Comparison of ENCODE assay signal across 11 cellular contexts in the genomic region with DNA sequence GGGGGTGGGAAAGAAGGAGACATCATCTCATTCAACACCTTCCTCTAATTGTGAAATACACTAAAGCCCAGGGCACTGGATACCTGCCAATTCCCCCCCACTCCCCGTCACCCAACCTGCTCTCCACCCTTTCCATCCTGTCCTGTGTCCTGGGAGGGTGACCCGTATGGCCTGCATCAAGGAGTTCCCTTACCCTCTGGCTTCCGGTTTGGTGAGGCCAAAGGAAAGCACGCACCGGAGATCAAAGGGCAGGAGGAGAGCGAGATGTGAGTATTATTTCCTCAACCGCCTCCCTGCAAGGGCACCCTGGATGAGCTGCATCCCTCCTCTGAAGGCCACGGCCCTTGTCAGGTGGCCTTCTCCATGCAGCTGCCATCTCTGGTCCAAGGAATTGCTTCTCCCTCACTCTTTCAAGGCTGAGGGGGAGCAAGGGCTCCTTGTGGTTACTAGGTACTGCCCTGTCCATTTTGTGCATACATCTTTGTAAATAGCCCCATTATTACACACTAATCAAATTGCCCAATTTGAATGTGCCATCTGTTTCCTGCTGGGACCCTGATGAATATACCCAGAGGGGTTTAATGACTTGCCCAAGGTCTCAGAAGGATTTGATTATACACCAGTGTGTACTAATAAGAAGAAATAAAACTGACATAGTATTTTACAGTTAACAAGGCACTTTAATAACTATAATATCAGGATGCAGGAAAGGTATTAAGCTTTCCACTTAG.
DNase-seq lines count a peak whose midpoint lies in the region; ATAC-seq and TF ChIP-seq lines count a peak whose summit lies in the region.
"Had no signal": no experiment of that assay in that cellular context is flagged by ENCODE, and none has a peak within 500 bp of the region (broad histone marks: within the 10 kb centered on the region; RNA-seq: fewer than 3 reads in every experiment).

No MANE protein-coding gene starts in this region.

- H3K27me3 ChIP-seq in endodermal cell (ENCODE audit: control insufficient read depth, insufficient read depth, low read length, poor library complexity, severe bottlenecking) (no peaks in the 10 kb centered on the region), HAP-1 (ENCODE audit: low read depth) (no peaks in the 10 kb centered on the region)

- H3K9me3 Mint-ChIP-seq in endodermal cell, result no peaks in the 10 kb centered on the region
- H3K9me3 Mint-ChIP-seq in stimulated activated effector memory CD8-positive, alpha-beta T cell treated with anti-CD3 and anti-CD28 coated beads, Interleukin-12 subunit alpha, Interleukin-12 subunit beta, amount 100 ng/mL, for 72 hours, result no peaks in the 10 kb centered on the region
- H3K9me3 Mint-ChIP-seq: WTC11 had no signal

- peak overlapping the region; percentile 59 for H3K27ac ChIP-seq in endodermal cell (ENCODE audit: low read depth, low read length)
- H3K27ac ChIP-seq: 22Rv1 had no signal

- TF ChIP-seq CTCF in endodermal cell (conservative IDR thresholded peaks at IDR 0.05) (no peak), GM13976 (IDR thresholded peaks at IDR 0.05; ENCODE audit: borderline replicate concordance, control extremely low read depth, extremely low read depth, insufficient read depth, missing control alignments) (no peak)

- H3K9ac ChIP-seq in endodermal cell (ENCODE audit: extremely low read depth, low read length, poor library complexity, severe bottlenecking), result no peak overlapping the region

- no peaks in the 10 kb centered on the region for H3K9me3 ChIP-seq in endodermal cell (ENCODE audit: control insufficient read depth, low read length)
- no peaks in the 10 kb centered on the region for H3K9me3 ChIP-seq in HAP-1

- H3K27ac Mint-ChIP-seq in endodermal cell, result peak overlapping the region; percentile 97
- peak overlapping the region; percentile 86 for H3K27ac Mint-ChIP-seq in stimulated activated effector memory CD8-positive, alpha-beta T cell treated with anti-CD3 and anti-CD28 coated beads, Interleukin-12 subunit alpha, Interleukin-12 subunit beta, amount 100 ng/mL, for 72 hours
- H3K27ac Mint-ChIP-seq: WTC11 had no signal

- peak; percentile 39 for ATAC-seq in stimulated activated effector memory CD8-positive, alpha-beta T cell treated with anti-CD3 and anti-CD28 coated beads, Interleukin-12 subunit alpha, Interleukin-12 subunit beta, amount 100 ng/mL, for 72 hours
- ATAC-seq: WTC11 had no signal

- in situ Hi-C loops in HAP-1 (cut with MboI; ENCODE audit: low sequenced_read_pairs) (no loop called here), GM13976 (cut with MboI; ENCODE audit: low sequenced_read_pairs, unreplicated experiment) (no loop called here)

- peak; percentile 47 for DNase-seq in DMS 273 (lab: John Stamatoyannopoulos, UW; ENCODE audit: unreplicated experiment)
- DNase-seq in DMS 273 treated with DMSO at 0.1 percent for 48 hours (lab: John Stamatoyannopoulos, UW), result no peak
- DNase-seq in T-helper 1 cell, result peak in 4 of 5 donors; percentile 5 to 40 (median 15)
- no peak for DNase-seq in endodermal cell
- no peak for DNase-seq in stimulated activated effector memory CD8-positive, alpha-beta T cell treated with anti-CD3 and anti-CD28 coated beads, Interleukin-12 subunit alpha, Interleukin-12 subunit beta, amount 100 ng/mL, for 72 hours (ENCODE audit: low spot score in 2 of 2)
- no peak for DNase-seq in HAP-1 (ENCODE audit: low spot score in 2 of 2)
- DNase-seq in GM13976 (ENCODE audit: low spot score), result no peak
- no peak for DNase-seq in HUDEP-2 (lab: John Stamatoyannopoulos, UW; ENCODE audit: unreplicated experiment in 76 of 76)
- DNase-seq: NCI-H446 treated with DMSO at 0.1 percent for 48 hours had no signal

- no peak overlapping the region for H3K4me3 Mint-ChIP-seq in endodermal cell
- H3K4me3 Mint-ChIP-seq in stimulated activated effector memory CD8-positive, alpha-beta T cell treated with anti-CD3 and anti-CD28 coated beads, Interleukin-12 subunit alpha, Interleukin-12 subunit beta, amount 100 ng/mL, for 72 hours, result no peak overlapping the region
- H3K4me3 Mint-ChIP-seq: WTC11 had no signal

- no peaks in the 10 kb centered on the region for H3K36me3 Mint-ChIP-seq in endodermal cell (ENCODE audit: low read depth)
- peaks cover 8% of the 10 kb centered on the region for H3K36me3 Mint-ChIP-seq in stimulated activated effector memory CD8-positive, alpha-beta T cell treated with anti-CD3 and anti-CD28 coated beads, Interleukin-12 subunit alpha, Interleukin-12 subunit beta, amount 100 ng/mL, for 72 hours
- H3K36me3 Mint-ChIP-seq: WTC11 had no signal

- H3K27me3 Mint-ChIP-seq in endodermal cell (ENCODE audit: insufficient read depth), result no peaks in the 10 kb centered on the region

- peaks cover 46% of the 10 kb centered on the region for H3K4me1 Mint-ChIP-seq in endodermal cell
- peaks cover 36% of the 10 kb centered on the region for H3K4me1 Mint-ChIP-seq in stimulated activated effector memory CD8-positive, alpha-beta T cell treated with anti-CD3 and anti-CD28 coated beads, Interleukin-12 subunit alpha, Interleukin-12 subunit beta, amount 100 ng/mL, for 72 hours

- peak overlapping the region; percentile 7 for H3K4me3 ChIP-seq in endodermal cell (ENCODE audit: low read length)
- no peak overlapping the region for H3K4me3 ChIP-seq in HAP-1

- 92% methylated on average over 8 of the region's 8 CpGs; no CpG with 5 or more reads in 1 of the 2 experiments for WGBS in endodermal cell (ENCODE audit: insufficient coverage in 1 of 2, insufficient read length in 1 of 2), 2 experiments

- H3K4me1 ChIP-seq in endodermal cell (ENCODE audit: control insufficient read depth, insufficient read depth, low read length) (peaks cover 18% of the 10 kb centered on the region), HAP-1 (peaks cover 7% of the 10 kb centered on the region)

- H3K36me3 ChIP-seq in endodermal cell (ENCODE audit: control insufficient read depth, insufficient read depth, low read length), result no peaks in the 10 kb centered on the region
- no peaks in the 10 kb centered on the region for H3K36me3 ChIP-seq in HAP-1 (replicated peaks)

Comparison
In these comparisons a context has a peak if more than half of its experiments do, and no peak if none do; other contexts are left out.
1. DNase-seq: peak in DMS 273 (single experiment) and T-helper 1 cell (4 of 5); none in DMS 273 treated with DMSO at 0.1 percent for 48 hours (single experiment), endodermal cell (single experiment), stimulated activated effector memory CD8-positive, alpha-beta T cell treated with anti-CD3 and anti-CD28 coated beads, Interleukin-12 subunit alpha, Interleukin-12 subunit beta, amount 100 ng/mL, for 72 hours (0 of 2), HAP-1 (0 of 2), GM13976 (single experiment) and HUDEP-2 (0 of 76).